Comparison of ENCODE assay signal across 24 cellular contexts in genomic region chr3:23835087-23835486, GRCh38. TPM values are rescaled to one million over a fixed set of nuclear protein-coding genes. Genes with fewer than 3 reads are reported as not detected.
DNase-seq lines count a peak whose midpoint lies in the region; ATAC-seq, FAIRE-seq and TF ChIP-seq lines count a peak whose summit lies in the region.
"Had no signal": no experiment of that assay in that cellular context is flagged by ENCODE, and none has a peak within 500 bp of the region (broad histone marks: within the 10 kb centered on the region; RNA-seq: fewer than 3 reads in every experiment).

No MANE protein-coding gene starts in this region.

- TF ChIP-seq CTCF in Loucy (conservative IDR thresholded peaks at IDR 0.05; ENCODE audit: low read length) (no peak), neural progenitor cell (IDR thresholded peaks at IDR 0.05) (no peak)

- no peaks in the 10 kb centered on the region for H3K27me3 ChIP-seq in BLaER1
- no peaks in the 10 kb centered on the region for H3K27me3 ChIP-seq in Loucy (ENCODE audit: insufficient read depth, low read length, poor library complexity, severe bottlenecking)
- H3K27me3 ChIP-seq in neural progenitor cell, result no peaks in the 10 kb centered on the region
- no peaks in the 10 kb centered on the region for H3K27me3 ChIP-seq in GM23248 (replicated peaks; ENCODE audit: insufficient read depth)

- peak overlapping the region; percentile 84 for H3K4me2 ChIP-seq in BLaER1
- H3K4me2 ChIP-seq in Loucy (ENCODE audit: low read depth, low read length, poor library complexity, severe bottlenecking), result peak overlapping the region; percentile 66
- H3K4me2 ChIP-seq in neural progenitor cell, result no peak overlapping the region
- no peak overlapping the region for H3K4me2 ChIP-seq in GM23248 (ENCODE audit: unreplicated experiment)

- H3K4me1 ChIP-seq in BLaER1 (peaks cover 73% of the 10 kb centered on the region), Loucy (ENCODE audit: insufficient read depth, low read length, poor library complexity, severe bottlenecking) (peaks cover 43% of the 10 kb centered on the region), neural progenitor cell (peaks cover 35% of the 10 kb centered on the region), GM23248 (ENCODE audit: insufficient read depth) (no peaks in the 10 kb centered on the region)

- H3K9me3 ChIP-seq in BLaER1 (no peaks in the 10 kb centered on the region), Loucy (ENCODE audit: insufficient read depth, low read depth, low read length) (no peaks in the 10 kb centered on the region), neural progenitor cell (ENCODE audit: low read depth) (no peaks in the 10 kb centered on the region), GM23248 (ENCODE audit: low read depth) (no peaks in the 10 kb centered on the region)

- H3K4me3 Mint-ChIP-seq in neural progenitor cell, result no peak overlapping the region
- H3K4me3 Mint-ChIP-seq: CD4-positive, alpha-beta T cell; T-cell had no signal

- H3K27ac Mint-ChIP-seq in neural progenitor cell, result no peak overlapping the region
- H3K27ac Mint-ChIP-seq: CD4-positive, alpha-beta T cell; T-cell had no signal

- FAIRE-seq in GM18507 (lab: Jason Lieb, UNC), result peak; percentile 47
- FAIRE-seq: D721Med, GM12892 had no signal

- peak overlapping the region; percentile 25 for H3K27ac ChIP-seq in BLaER1
- peak overlapping the region; percentile 12 for H3K27ac ChIP-seq in neural progenitor cell
- H3K27ac ChIP-seq in GM23248, result no peak overlapping the region

- peaks cover 26% of the 10 kb centered on the region for H3K4me1 Mint-ChIP-seq in neural progenitor cell

- 91 to 97% methylated on average over 2 of the region's 2 CpGs for WGBS in GM23248 (ENCODE audit: low coverage in 1 of 2, low lambda C conversion rate in 2 of 2, missing lambda C conversion rate in 2 of 2), 2 experiments

- H3K4me3 ChIP-seq in BLaER1 (no peak overlapping the region), Loucy (ENCODE audit: low read length, poor library complexity, severe bottlenecking) (peak overlapping the region; percentile 22), neural progenitor cell (no peak overlapping the region), GM23248 (no peak overlapping the region)

- H4K20me1 ChIP-seq in BLaER1, result peaks cover 100% of the 10 kb centered on the region
- H4K20me1 ChIP-seq in Loucy (ENCODE audit: insufficient read depth, low read length, poor library complexity, severe bottlenecking), result peaks cover 88% of the 10 kb centered on the region
- peaks cover 100% of the 10 kb centered on the region for H4K20me1 ChIP-seq in neural progenitor cell (ENCODE audit: low read depth)
- H4K20me1 ChIP-seq in GM23248 (ENCODE audit: insufficient read depth), result peaks cover 12% of the 10 kb centered on the region

- H3K36me3 Mint-ChIP-seq in neural progenitor cell, result peaks cover 4% of the 10 kb centered on the region

- H2AFZ ChIP-seq in Loucy (ENCODE audit: low read length), result no peak overlapping the region
- H2AFZ ChIP-seq in neural progenitor cell (replicated peaks), result no peak overlapping the region
- no peak overlapping the region for H2AFZ ChIP-seq in GM23248

- in situ Hi-C loops in GM23248 (cut with MboI), result no loop called here

- H3K9me3 Mint-ChIP-seq in neural progenitor cell, result no peaks in the 10 kb centered on the region
- H3K9me3 Mint-ChIP-seq: CD4-positive, alpha-beta T cell; T-cell had no signal

- DNase-seq in GM18507 (ENCODE audit: extremely low spot score, insufficient read length, low read depth) (no peak), neural progenitor cell (ENCODE audit: low spot score) (no peak), GM23248 (no peak)
- DNase-seq: CD4-positive, alpha-beta T cell; DMS53; EL; GDM1; GOT3; HCEC 1CT; MV-4-11; NCI-H1105; NCI-H1436 treated with DMSO at 0.1 percent for 48 hours; NCI-H187 treated with DMSO at 0.1 percent for 48 hours; NCI-H524 treated with DMSO at 0.1 percent for 48 hours; NCI-H774; Right ventricle myocardium superior; RPMI8226; T-cell had no signal

- H3K9ac ChIP-seq in BLaER1 (no peak overlapping the region), Loucy (ENCODE audit: low read depth, low read length, poor library complexity, severe bottlenecking) (no peak overlapping the region), neural progenitor cell (no peak overlapping the region), GM23248 (no peak overlapping the region)

- H3K9me2 ChIP-seq in Loucy (replicated peaks; ENCODE audit: low read depth, low read length) (no peaks in the 10 kb centered on the region), GM23248 (ENCODE audit: insufficient read depth) (no peaks in the 10 kb centered on the region)

- H3K27me3 Mint-ChIP-seq in neural progenitor cell (ENCODE audit: insufficient read depth, low read depth), result peaks cover 2% of the 10 kb centered on the region
- H3K27me3 Mint-ChIP-seq: CD4-positive, alpha-beta T cell; T-cell had no signal

- H3K79me2 ChIP-seq in Loucy (ENCODE audit: insufficient read depth, low read length) (peaks cover 94% of the 10 kb centered on the region), neural progenitor cell (ENCODE audit: low read depth) (peaks cover 100% of the 10 kb centered on the region), GM23248 (ENCODE audit: insufficient read depth) (peaks cover 98% of the 10 kb centered on the region)

- H3K36me3 ChIP-seq in BLaER1 (peaks cover 21% of the 10 kb centered on the region; the same call in 1 of the 2 replicates), Loucy (ENCODE audit: insufficient read depth, low read length) (no peaks in the 10 kb centered on the region), neural progenitor cell (no peaks in the 10 kb centered on the region), GM23248 (ENCODE audit: low read depth) (no peaks in the 10 kb centered on the region)

- H3F3A ChIP-seq in Loucy (ENCODE audit: low read depth) (peaks cover 5% of the 10 kb centered on the region; the same call in 1 of the 2 replicates), neural progenitor cell (ENCODE audit: low read depth) (peaks cover 5% of the 10 kb centered on the region), GM23248 (ENCODE audit: insufficient read depth) (peaks cover 4% of the 10 kb centered on the region; the same call in 1 of the 2 replicates)

- ATAC-seq in GM18873 (IDR thresholded peaks at IDR 0.05; ENCODE audit: low FRiP score, unreplicated experiment), result no peak
- no peak for ATAC-seq in HG03565 (IDR thresholded peaks at IDR 0.05; ENCODE audit: unreplicated experiment)
- ATAC-seq: T-cell had no signal

RNA-seq across cellular contexts. Expression of gene UBE2E1, which starts 29.3 kb away (rescaled TPM):
- total RNA-seq in neural progenitor cell (ENCODE audit: low replicate concordance), result 376 and 391 TPM in 2 replicates
- 49.3 and 65.3 TPM in 2 replicates for total RNA-seq in GM23248 (2014; rRNA removed; shearing (Covaris generic))
- 9.0 and 10.1 TPM in 2 replicates for polyA plus RNA-seq in GM23248 (2016; fragmentation: Nextera tagmentation; extraction: Ambion mirVana)

Comparison
In these comparisons a context has a peak if more than half of its experiments do, and no peak if none do; other contexts are left out.
1. H3K4me2 ChIP-seq: peak in BLaER1 (single experiment) and Loucy (single experiment); none in neural progenitor cell (single experiment) and GM23248 (single experiment).